Comparison of ENCODE assay signal across 8 cellular contexts in genomic region chr4:163755013-163755412, GRCh38.
DNase-seq lines count a peak whose midpoint lies in the region; ATAC-seq and TF ChIP-seq lines count a peak whose summit lies in the region.

No MANE protein-coding gene starts in this region.

- no peak overlapping the region for H3T11ph ChIP-seq in H9 (ENCODE audit: low read length)

- H3K14ac ChIP-seq in H9 (ENCODE audit: insufficient read depth, low read length) = no peak overlapping the region

- no peak overlapping the region for H3K27ac ChIP-seq in H9 (ENCODE audit: insufficient read length, low read depth, low read length)
- H3K27ac ChIP-seq in right cardiac atrium (ENCODE audit: low read length) = no peak overlapping the region
- H3K27ac ChIP-seq in gastrocnemius medialis = no peak overlapping the region

- no peak overlapping the region for H3K4me3 ChIP-seq in epithelial cell of esophagus (ENCODE audit: low read length)
- H3K4me3 ChIP-seq in right cardiac atrium (ENCODE audit: low read length) = no peak overlapping the region
- no peak overlapping the region for H3K4me3 ChIP-seq in gastrocnemius medialis

- no peak overlapping the region for H2BK20ac ChIP-seq in H9 (ENCODE audit: low read depth, low read length, poor library complexity, severe bottlenecking)

- H3K27me3 Mint-ChIP-seq in H9 (ENCODE audit: low read depth) (no peaks in the 10 kb centered on the region), endothelial cell (ENCODE audit: unreplicated experiment) (no peaks in the 10 kb centered on the region), immature natural killer cell (ENCODE audit: low read depth in 3 of 3) (peaks cover 0 to 2% (median 1%) of the 10 kb centered on the region in 3 donors)

- no peak overlapping the region for H4K91ac ChIP-seq in H9 (ENCODE audit: insufficient read length, low read depth, low read length)

- H3K27me3 ChIP-seq in H9 (ENCODE audit: insufficient read depth, low read length) (no peaks in the 10 kb centered on the region), right cardiac atrium (ENCODE audit: control insufficient read depth, insufficient read depth) (no peaks in the 10 kb centered on the region), gastrocnemius medialis (no peaks in the 10 kb centered on the region)

- intact Hi-C loops in right cardiac atrium (cut with DNase I) = no loop called here
- intact Hi-C loops in gastrocnemius medialis (cut with DNase I; ENCODE audit: low total_unique reads) = no loop called here

- no peak overlapping the region for H3K4me3 Mint-ChIP-seq in H9
- H3K4me3 Mint-ChIP-seq in endothelial cell (ENCODE audit: unreplicated experiment) = no peak overlapping the region
- H3K4me3 Mint-ChIP-seq in immature natural killer cell = no peak overlapping the region

- no peak overlapping the region for H3K9ac ChIP-seq in H9 (ENCODE audit: extremely low read depth, insufficient read length, low read length)

- no CpG with 5 or more reads among the region's 3 CpGs for WGBS in H9 (ENCODE audit: extremely low coverage, insufficient read length, low lambda C conversion rate)
- WGBS in right cardiac atrium = 33% methylated on average over 3 of the region's 3 CpGs

- H3K4ac ChIP-seq in H9 (ENCODE audit: low read depth, low read length) = no peak overlapping the region

- no peak overlapping the region for H2BK5ac ChIP-seq in H9 (ENCODE audit: insufficient read length, low read length)

- H2BK15ac ChIP-seq in H9 (ENCODE audit: low read depth, low read length) = no peak overlapping the region

- H2BK120ac ChIP-seq in H9 (ENCODE audit: low read depth, low read length, poor library complexity, severe bottlenecking) = no peak overlapping the region

- DNase-seq in GM13977 (ENCODE audit: low spot score) (peak; percentile 3), H9 (no peak), M059J (ENCODE audit: low read depth) (peak; percentile 31), epithelial cell of esophagus (ENCODE audit: low read depth) (peak; percentile 54), endothelial cell (ENCODE audit: low spot score) (no peak), right cardiac atrium (no peak), immature natural killer cell (no peak), gastrocnemius medialis (no peak)

- no peaks in the 10 kb centered on the region for H3K4me1 ChIP-seq in H9 (ENCODE audit: insufficient read depth, low read length)
- H3K4me1 ChIP-seq in right cardiac atrium (ENCODE audit: control insufficient read depth, insufficient read depth, low read length) = no peaks in the 10 kb centered on the region
- no peaks in the 10 kb centered on the region for H3K4me1 ChIP-seq in gastrocnemius medialis

- no peak overlapping the region for H2AFZ ChIP-seq in H9 (ENCODE audit: low read length)

- H4K5ac ChIP-seq in H9 (ENCODE audit: insufficient read length, low read depth, low read length) = no peak overlapping the region

- H3K9me3 Mint-ChIP-seq in H9 (peaks cover 0 to under 1% of the 10 kb centered on the region in 2 experiments; a peak in 1 of 5 replicates), endothelial cell (ENCODE audit: unreplicated experiment) (no peaks in the 10 kb centered on the region), immature natural killer cell (peaks cover 0 to under 1% (median 0%) of the 10 kb centered on the region in 6 donors)

- no peak for TF ChIP-seq POLR2A in gastrocnemius medialis (IDR thresholded peaks at IDR 0.05)

- in situ Hi-C loops in GM13977 (cut with MboI; ENCODE audit: low pct_unique_long_range_greater_than_20kb, low sequenced_read_pairs, unreplicated experiment) = no loop called here
- in situ Hi-C loops in gastrocnemius medialis (cut with MboI; ENCODE audit: low sequenced_read_pairs in 4 of 4) = no loop called here

- no peaks in the 10 kb centered on the region for H3K36me3 ChIP-seq in gastrocnemius medialis

- H2AK5ac ChIP-seq in H9 (ENCODE audit: insufficient read length, low read length) = no peak overlapping the region

- H3K18ac ChIP-seq in H9 (ENCODE audit: insufficient read length, low read depth, low read length) = no peak overlapping the region

- H3K4me1 Mint-ChIP-seq in H9 (no peaks in the 10 kb centered on the region), endothelial cell (ENCODE audit: unreplicated experiment) (no peaks in the 10 kb centered on the region), immature natural killer cell (no peaks in the 10 kb centered on the region)

- H3K23me2 ChIP-seq in H9 (ENCODE audit: insufficient read length, low read depth, low read length, poor library complexity, severe bottlenecking) = no peaks in the 10 kb centered on the region

- no peaks in the 10 kb centered on the region for H4K20me1 ChIP-seq in H9 (ENCODE audit: control insufficient read depth, insufficient read depth, insufficient read length)

- no peak overlapping the region for H4K8ac ChIP-seq in H9 (replicated peaks; ENCODE audit: insufficient read length, low read depth, low read length)

- H3K36me3 Mint-ChIP-seq in H9 (ENCODE audit: insufficient read depth in 1 of 3, low read depth in 3 of 3) = no peaks in the 10 kb centered on the region
- H3K36me3 Mint-ChIP-seq in endothelial cell (ENCODE audit: low read depth, unreplicated experiment) = no peaks in the 10 kb centered on the region
- no peaks in the 10 kb centered on the region for H3K36me3 Mint-ChIP-seq in immature natural killer cell

- H3K79me2 ChIP-seq in H9 (ENCODE audit: insufficient read depth, low read length) = no peaks in the 10 kb centered on the region

- H3K79me1 ChIP-seq in H9 (ENCODE audit: insufficient read depth, low read depth, low read length, poor library complexity, severe bottlenecking) = no peaks in the 10 kb centered on the region

- no peak overlapping the region for H2BK12ac ChIP-seq in H9 (ENCODE audit: insufficient read length, low read depth, low read length)

- H3K9me3 ChIP-seq in H9 (ENCODE audit: control insufficient read depth, low read depth, low read length) (no peaks in the 10 kb centered on the region), right cardiac atrium (ENCODE audit: control insufficient read depth, low read length) (no peaks in the 10 kb centered on the region), gastrocnemius medialis (no peaks in the 10 kb centered on the region)

- H3K4me2 ChIP-seq in H9 (ENCODE audit: insufficient read depth, insufficient read length, low read length) = no peak overlapping the region

- H3K27ac Mint-ChIP-seq in H9 (no peak overlapping the region), endothelial cell (ENCODE audit: unreplicated experiment) (no peak overlapping the region), immature natural killer cell (no peak overlapping the region)

- H3K23ac ChIP-seq in H9 (ENCODE audit: insufficient read length, low read depth, low read length) = no peak overlapping the region

- TF ChIP-seq CTCF in GM13977 (IDR thresholded peaks at IDR 0.05; ENCODE audit: extremely low read depth, insufficient read depth, missing control alignments) (peak; percentile 24), H9 (conservative IDR thresholded peaks at IDR 0.05) (peak; percentile 58), epithelial cell of esophagus (IDR thresholded peaks at IDR 0.05; ENCODE audit: insufficient read depth, low read depth, low read length, missing control alignments) (peak; percentile 53), endothelial cell (IDR thresholded peaks at IDR 0.05; ENCODE audit: unreplicated experiment) (no peak), gastrocnemius medialis (IDR thresholded peaks at IDR 0.05 in 4 of 5, conservative IDR thresholded peaks at IDR 0.05 in 1 of 5) (no peak)

- ATAC-seq in right cardiac atrium (no peak), gastrocnemius medialis (no peak)

- H3K56ac ChIP-seq in H9 (ENCODE audit: insufficient read length, low read depth, low read length) = no peak overlapping the region

Comparison
In these comparisons a context has a peak if more than half of its experiments do, and no peak if none do; other contexts are left out.
1. DNase-seq: peak in GM13977 (single experiment), M059J (single experiment) and epithelial cell of esophagus (single experiment); none in H9 (single experiment), endothelial cell (single experiment), right cardiac atrium (0 of 3), immature natural killer cell (0 of 3) and gastrocnemius medialis (0 of 2).
2. CTCF ChIP-seq: peak in GM13977 (single experiment), H9 (single experiment) and epithelial cell of esophagus (single experiment); none in endothelial cell (single experiment) and gastrocnemius medialis (0 of 5).